Comparison of ENCODE assay signal across 19 cellular contexts in genomic region chr2:1698188-1698945, GRCh38. TPM values are rescaled to one million over a fixed set of nuclear protein-coding genes. Genes with fewer than 3 reads are reported as not detected.
DNase-seq lines count a peak whose midpoint lies in the region; ATAC-seq and TF ChIP-seq lines count a peak whose summit lies in the region.
"Had no signal": no experiment of that assay in that cellular context is flagged by ENCODE, and none has a peak within 500 bp of the region (broad histone marks: within the 10 kb centered on the region; RNA-seq: fewer than 3 reads in every experiment).

No MANE protein-coding gene starts in this region.

- intact Hi-C loops in Right ventricle myocardium inferior (cut with DNase I), result no loop called here
- intact Hi-C loops in cardiac septum (cut with DNase I), result no loop called here
- intact Hi-C loops in left ventricle myocardium inferior (cut with micrococcal nuclease), result no loop called here
- intact Hi-C loops in tibial artery (cut with DNase I; ENCODE audit: low total_unique reads), result no loop called here

- H3K4me1 ChIP-seq in left ventricle myocardium inferior (peaks cover 29% of the 10 kb centered on the region), tibial artery (peaks cover 0 to 10% (median 6%) of the 10 kb centered on the region in 4 donors)
- H3K4me1 ChIP-seq: A549, breast epithelium, HAP-1 had no signal

- no peak overlapping the region for H3K4me3 Mint-ChIP-seq in nephron progenitor cell
- H3K4me3 Mint-ChIP-seq: activated naive CD8-positive, alpha-beta T cell treated with anti-CD3 and anti-CD28 coated beads for 36 hours had no signal

- DNase-seq in Right ventricle myocardium inferior (ENCODE audit: missing footprints) (no peak), cardiac septum (ENCODE audit: low spot score) (no peak), left ventricle myocardium inferior (no peak), nephron progenitor cell (no peak), tibial artery (no peak), GM20000 (ENCODE audit: low spot score) (no peak)
- no peak for DNase-seq in activated CD4-positive, alpha-beta T cell treated with anti-CD3 and anti-CD28 coated beads for 48 hours
- no peak for DNase-seq in stimulated activated CD4-positive, alpha-beta T cell treated with anti-CD3 and anti-CD28 coated beads, Interleukin-4, amount 100 ng/mL, for 24 hours
- DNase-seq: activated CD4-positive, alpha-beta T cell treated with anti-CD3 and anti-CD28 coated beads, Interleukin-2, amount 50 U/mL, for 48 hours; activated naive CD8-positive, alpha-beta T cell treated with anti-CD3 and anti-CD28 coated beads for 36 hours; C1 segment of cervical spinal cord; NCI-H2081 treated with DMSO at 0.1 percent for 48 hours; NCI-H774; occipital lobe; small intestine had no signal

- H3K4me3 ChIP-seq in left ventricle myocardium inferior (no peak overlapping the region), tibial artery (no peak overlapping the region)
- H3K4me3 ChIP-seq: A549, breast epithelium, HAP-1 had no signal

- H3K9me3 Mint-ChIP-seq in nephron progenitor cell, result no peaks in the 10 kb centered on the region

- peak overlapping the region; percentile 67 for H3K27ac Mint-ChIP-seq in nephron progenitor cell
- H3K27ac Mint-ChIP-seq: activated naive CD8-positive, alpha-beta T cell treated with anti-CD3 and anti-CD28 coated beads for 36 hours had no signal

- peaks cover 13% of the 10 kb centered on the region for H3K36me3 Mint-ChIP-seq in nephron progenitor cell (ENCODE audit: low read depth)
- H3K36me3 Mint-ChIP-seq: activated naive CD8-positive, alpha-beta T cell treated with anti-CD3 and anti-CD28 coated beads for 36 hours had no signal

- H3K27me3 Mint-ChIP-seq in nephron progenitor cell (ENCODE audit: low read depth, poor library complexity), result peaks cover 3% of the 10 kb centered on the region
- H3K27me3 Mint-ChIP-seq: activated naive CD8-positive, alpha-beta T cell treated with anti-CD3 and anti-CD28 coated beads for 36 hours had no signal

- H3K36me3 ChIP-seq in left ventricle myocardium inferior, result no peaks in the 10 kb centered on the region
- H3K36me3 ChIP-seq in tibial artery, result no peaks in the 10 kb centered on the region
- H3K36me3 ChIP-seq: breast epithelium, HAP-1 had no signal

- peaks cover 60% of the 10 kb centered on the region for H3K4me1 Mint-ChIP-seq in nephron progenitor cell
- H3K4me1 Mint-ChIP-seq: activated naive CD8-positive, alpha-beta T cell treated with anti-CD3 and anti-CD28 coated beads for 36 hours had no signal

- H3K27ac ChIP-seq in left ventricle myocardium inferior (replicated peaks) (peak overlapping the region; percentile 8), tibial artery (no peak overlapping the region)
- H3K27ac ChIP-seq: A549, breast epithelium, HL-60 had no signal

- ATAC-seq in Right ventricle myocardium inferior, result peak; percentile 35
- ATAC-seq: A549 had no signal

- H3K9me3 ChIP-seq in left ventricle myocardium inferior (replicated peaks), result peaks cover 12% of the 10 kb centered on the region
- H3K9me3 ChIP-seq in tibial artery, result no peaks in the 10 kb centered on the region
- H3K9me3 ChIP-seq: breast epithelium, HAP-1 had no signal

- H3K27me3 ChIP-seq in left ventricle myocardium inferior (ENCODE audit: low read depth) (no peaks in the 10 kb centered on the region), tibial artery (no peaks in the 10 kb centered on the region)
- H3K27me3 ChIP-seq: breast epithelium had no signal

- TF ChIP-seq CTCF in left ventricle myocardium inferior (IDR thresholded peaks at IDR 0.05; ENCODE audit: borderline replicate concordance), result no peak
- no peak for TF ChIP-seq CTCF in nephron progenitor cell (IDR thresholded peaks at IDR 0.05)
- no peak for TF ChIP-seq CTCF in tibial artery (IDR thresholded peaks at IDR 0.05)
- no peak for TF ChIP-seq CTCF in GM20000 (IDR thresholded peaks at IDR 0.05; ENCODE audit: extremely low read depth, missing control alignments)

RNA-seq across cellular contexts. Expression of gene PXDN, which starts 45.9 kb away (rescaled TPM):
- total RNA-seq in Right ventricle myocardium inferior (19.7 TPM), cardiac septum (27.5 TPM), left ventricle myocardium inferior (15.7 TPM)
